Comparison of ENCODE assay signal across 9 cellular contexts in the genomic region with DNA sequence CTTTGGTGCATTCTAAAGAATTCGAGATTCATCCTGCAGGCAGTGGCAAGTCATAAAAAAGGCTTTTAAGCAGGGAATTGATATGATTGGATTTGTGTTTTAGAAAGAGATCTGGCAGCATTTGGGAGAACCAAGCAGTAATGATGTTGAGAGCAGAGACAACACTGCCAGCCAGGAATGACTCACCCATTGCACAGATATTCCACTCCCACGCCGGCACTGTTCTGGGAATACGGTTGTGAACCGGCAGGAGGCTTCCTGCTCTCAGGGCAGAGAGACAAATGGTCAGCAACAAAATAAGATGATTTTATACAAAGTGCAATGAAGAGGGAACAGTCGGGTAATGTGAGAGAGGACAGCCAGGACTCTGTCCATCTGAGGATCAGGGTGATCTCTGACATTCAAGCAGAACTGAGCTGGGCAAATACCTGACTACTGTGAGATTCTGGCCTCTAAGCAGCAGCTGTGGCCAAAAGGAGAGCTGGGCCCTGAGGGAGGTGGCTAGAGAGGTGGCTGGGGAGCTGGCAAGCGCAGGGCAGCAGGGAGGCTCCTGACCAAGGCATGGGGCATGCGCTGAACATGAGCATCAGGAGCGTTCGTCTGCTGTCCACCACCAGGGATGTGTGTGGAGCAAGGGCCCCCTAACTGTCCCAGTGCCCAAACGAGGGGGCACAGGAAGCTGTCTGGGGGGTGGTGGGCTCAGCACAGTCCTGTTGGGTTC. TPM values are rescaled to one million over a fixed set of nuclear protein-coding genes. Genes with fewer than 3 reads are reported as not detected.
DNase-seq lines count a peak whose midpoint lies in the region; ATAC-seq and TF ChIP-seq lines count a peak whose summit lies in the region.
"Had no signal": no experiment of that assay in that cellular context is flagged by ENCODE, and none has a peak within 500 bp of the region (broad histone marks: within the 10 kb centered on the region; RNA-seq: fewer than 3 reads in every experiment).

No MANE protein-coding gene starts in this region.

- no peaks in the 10 kb centered on the region for H3K9me3 ChIP-seq in SK-N-MC (ENCODE audit: low read depth, low read length)

- peak overlapping the region; percentile 89 for H3K27ac ChIP-seq in SK-N-MC

- H3K9ac ChIP-seq in SK-N-MC (ENCODE audit: insufficient read length) = no peak overlapping the region

- no peaks in the 10 kb centered on the region for H3K36me3 Mint-ChIP-seq in osteocyte (ENCODE audit: unreplicated experiment)
- H3K36me3 Mint-ChIP-seq in stimulated activated naive B cell treated with anti-CD40 and anti-IgM and Interleukin-4, amounts not matched to agents 10 μg/mL and 1 μg/mL and 100 μg/mL, for 72 hours = peaks cover 4 to 27% of the 10 kb centered on the region in 2 donors

- H3K36me3 ChIP-seq in SK-N-MC (ENCODE audit: insufficient read depth, low read length) = no peaks in the 10 kb centered on the region

- TF ChIP-seq CTCF in osteocyte (IDR thresholded peaks at IDR 0.05) = peak; percentile 32

- no peak for ATAC-seq in stimulated activated naive B cell treated with anti-CD40 and anti-IgM and Interleukin-4, amounts not matched to agents 10 μg/mL and 1 μg/mL and 100 μg/mL, for 72 hours (replicated peaks)

- H3K27me3 Mint-ChIP-seq in osteocyte (ENCODE audit: unreplicated experiment) = no peaks in the 10 kb centered on the region
- H3K27me3 Mint-ChIP-seq in stimulated activated naive B cell treated with anti-CD40 and anti-IgM and Interleukin-4, amounts not matched to agents 10 μg/mL and 1 μg/mL and 100 μg/mL, for 72 hours = peaks cover 0 to 12% of the 10 kb centered on the region in 2 donors

- H3K27ac Mint-ChIP-seq in osteocyte (ENCODE audit: unreplicated experiment) = peak overlapping the region; percentile 84
- no peak overlapping the region for H3K27ac Mint-ChIP-seq in stimulated activated naive B cell treated with anti-CD40 and anti-IgM and Interleukin-4, amounts not matched to agents 10 μg/mL and 1 μg/mL and 100 μg/mL, for 72 hours

- H3K4me3 ChIP-seq in SK-N-MC = peak overlapping the region; percentile 61

- H3K4me3 Mint-ChIP-seq in osteocyte (ENCODE audit: unreplicated experiment) = peak overlapping the region; percentile 8
- no peak overlapping the region for H3K4me3 Mint-ChIP-seq in stimulated activated naive B cell treated with anti-CD40 and anti-IgM and Interleukin-4, amounts not matched to agents 10 μg/mL and 1 μg/mL and 100 μg/mL, for 72 hours

- DNase-seq in Ammon's horn (ENCODE audit: low spot score) = peak; percentile 80
- DNase-seq in SK-N-MC (ENCODE audit: low read depth, low spot score) = no peak
- DNase-seq in fibroblast of gingiva (ENCODE audit: low read depth) = peak; percentile 82
- no peak for DNase-seq in osteocyte (ENCODE audit: extremely low spot score, unreplicated experiment)
- no peak for DNase-seq in stimulated activated naive B cell treated with anti-CD40 and anti-IgM and Interleukin-4, amounts not matched to agents 10 μg/mL and 1 μg/mL and 100 μg/mL, for 72 hours
- no peak for DNase-seq in GF-D8 (lab: John Stamatoyannopoulos, UW)
- DNase-seq in SKM-1 treated with dmso at 0.1 percent for 144 hours (lab: John Stamatoyannopoulos, UW; ENCODE audit: unreplicated experiment) = no peak
- DNase-seq in DMS114 treated with DMSO at 0.1 percent for 48 hours (lab: John Stamatoyannopoulos, UW; ENCODE audit: unreplicated experiment) = no peak
- DNase-seq: NCI-H2171 had no signal

- H3K9me3 Mint-ChIP-seq in osteocyte (ENCODE audit: unreplicated experiment) = no peaks in the 10 kb centered on the region
- no peaks in the 10 kb centered on the region for H3K9me3 Mint-ChIP-seq in stimulated activated naive B cell treated with anti-CD40 and anti-IgM and Interleukin-4, amounts not matched to agents 10 μg/mL and 1 μg/mL and 100 μg/mL, for 72 hours

- H3K4me1 Mint-ChIP-seq in osteocyte (ENCODE audit: unreplicated experiment) = peaks cover 47% of the 10 kb centered on the region
- H3K4me1 Mint-ChIP-seq in stimulated activated naive B cell treated with anti-CD40 and anti-IgM and Interleukin-4, amounts not matched to agents 10 μg/mL and 1 μg/mL and 100 μg/mL, for 72 hours = peaks cover 10 to 24% of the 10 kb centered on the region in 2 donors

RNA-seq across cellular contexts. Expression of a gene that starts 56.1 kb away (rescaled TPM):
- 60.5 and 65.5 TPM in 2 replicates for total RNA-seq in osteocyte

Comparison
In these comparisons a context has a peak if more than half of its experiments do, and no peak if none do; other contexts are left out.
1. DNase-seq: peak in Ammon's horn (single experiment) and fibroblast of gingiva (single experiment); none in SK-N-MC (single experiment), osteocyte (single experiment), stimulated activated naive B cell treated with anti-CD40 and anti-IgM and Interleukin-4, amounts not matched to agents 10 μg/mL and 1 μg/mL and 100 μg/mL, for 72 hours (single experiment), GF-D8 (single experiment), SKM-1 treated with dmso at 0.1 percent for 144 hours (single experiment) and DMS114 treated with DMSO at 0.1 percent for 48 hours (single experiment).